In the genomic region with DNA sequence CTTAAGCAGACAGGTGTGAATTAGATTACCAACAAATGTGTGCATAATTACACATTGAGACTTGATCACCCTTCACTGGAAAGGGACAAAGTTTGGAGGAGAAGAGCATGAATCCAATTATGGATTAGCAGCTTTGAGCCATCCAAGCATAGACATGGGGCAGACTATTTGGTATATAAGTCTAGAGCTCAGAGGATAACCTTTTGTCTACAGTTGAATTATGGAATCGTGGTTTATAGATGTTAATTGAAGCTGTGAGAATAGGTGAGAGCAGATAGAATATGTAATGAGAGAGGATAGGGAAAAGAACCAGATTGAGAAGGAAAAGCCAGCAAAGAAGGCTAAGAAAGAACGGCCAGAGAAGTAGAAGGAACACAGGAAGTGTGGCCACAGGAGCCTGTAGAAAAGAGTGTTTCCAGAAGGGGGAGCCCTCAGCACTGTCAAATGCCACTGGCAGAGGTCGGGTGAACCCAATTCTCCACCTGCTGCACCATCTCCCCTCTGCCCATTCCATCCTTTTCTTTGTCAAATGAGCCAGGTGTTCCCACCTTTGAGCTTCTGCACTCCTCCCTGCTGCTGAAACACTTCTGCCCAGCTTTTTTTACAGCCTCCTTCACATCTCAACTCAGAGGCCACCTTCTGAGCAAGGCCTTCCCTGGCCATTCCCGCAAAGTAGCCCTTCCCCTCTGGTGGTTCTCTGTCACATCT, we compare ENCODE assay signal across 8 cellular contexts. TPM values are rescaled to one million over a fixed set of nuclear protein-coding genes. Genes with fewer than 3 reads are reported as not detected.
DNase-seq lines count a peak whose midpoint lies in the region; ATAC-seq and TF ChIP-seq lines count a peak whose summit lies in the region.

No MANE protein-coding gene starts in this region.

- H3K27ac ChIP-seq in foreskin keratinocyte = no peak overlapping the region

- H3K36me3 Mint-ChIP-seq in activated T-helper 1 cell treated with anti-CD3 and anti-CD28 coated beads, Interleukin-12 subunit alpha, Interleukin-12 subunit beta, Interleukin-2, Interleukin-4 antibody, amounts not matched to agents 30 ng/mL and 10 ng/mL and 1 ng/mL, durations not matched to agents 14 hours and 24 hours and 36 hours (ENCODE audit: low read depth) = peaks cover 36% of the 10 kb centered on the region

- H3K4me3 Mint-ChIP-seq in activated T-helper 1 cell treated with anti-CD3 and anti-CD28 coated beads, Interleukin-12 subunit alpha, Interleukin-12 subunit beta, Interleukin-2, Interleukin-4 antibody, amounts not matched to agents 30 ng/mL and 10 ng/mL and 1 ng/mL, durations not matched to agents 14 hours and 24 hours and 36 hours = no peak overlapping the region

- no peaks in the 10 kb centered on the region for H3K4me1 ChIP-seq in foreskin keratinocyte

- H3K27me3 ChIP-seq in foreskin keratinocyte = no peaks in the 10 kb centered on the region

- no peaks in the 10 kb centered on the region for H3K27me3 Mint-ChIP-seq in activated T-helper 1 cell treated with anti-CD3 and anti-CD28 coated beads, Interleukin-12 subunit alpha, Interleukin-12 subunit beta, Interleukin-2, Interleukin-4 antibody, amounts not matched to agents 30 ng/mL and 10 ng/mL and 1 ng/mL, durations not matched to agents 14 hours and 24 hours and 36 hours (ENCODE audit: insufficient read depth)

- H3K4me3 ChIP-seq in LNCaP clone FGC (ENCODE audit: low read depth, low read length) = no peak overlapping the region

- TF ChIP-seq CTCF in LNCaP clone FGC (IDR thresholded peaks at IDR 0.05; ENCODE audit: control insufficient read depth, extremely low read depth, insufficient read depth) = peak; percentile 61
- TF ChIP-seq CTCF in foreskin keratinocyte (conservative IDR thresholded peaks at IDR 0.05) = peak; percentile 77

- DNase-seq in EL (peak; percentile 64), LNCaP clone FGC (ENCODE audit: low read depth) (no peak), RPMI8226 (peak; percentile 65), foreskin keratinocyte (no peak), pons (ENCODE audit: low spot score) (peak; percentile 39)
- peak; percentile 64 for DNase-seq in activated T-helper 1 cell treated with anti-CD3 and anti-CD28 coated beads, Interleukin-12 subunit alpha, Interleukin-12 subunit beta, Interleukin-2, Interleukin-4 antibody, amounts not matched to agents 30 ng/mL and 10 ng/mL and 1 ng/mL, durations not matched to agents 14 hours and 24 hours and 36 hours (ENCODE audit: low spot score)

- H3K27ac Mint-ChIP-seq in activated T-helper 1 cell treated with anti-CD3 and anti-CD28 coated beads, Interleukin-12 subunit alpha, Interleukin-12 subunit beta, Interleukin-2, Interleukin-4 antibody, amounts not matched to agents 30 ng/mL and 10 ng/mL and 1 ng/mL, durations not matched to agents 14 hours and 24 hours and 36 hours = peak overlapping the region; percentile 4

- intact Hi-C loops in activated T-helper 1 cell treated with anti-CD3 and anti-CD28 coated beads, Interleukin-12 subunit alpha, Interleukin-12 subunit beta, Interleukin-2, Interleukin-4 antibody, amounts not matched to agents 30 ng/mL and 10 ng/mL and 1 ng/mL, durations not matched to agents 14 hours and 24 hours and 36 hours (cut with micrococcal nuclease) = loop anchor here (1.0 to 10.0 kb wide), 4 partner anchors 92 to 566 kb away; a partner anchor contains a TSS

- ATAC-seq in foreskin keratinocyte (peak; percentile 78), GM21381 (IDR thresholded peaks at IDR 0.05; ENCODE audit: unreplicated experiment) (no peak), HG02571 (IDR thresholded peaks at IDR 0.05; ENCODE audit: unreplicated experiment) (no peak)

- no peaks in the 10 kb centered on the region for H3K9me3 Mint-ChIP-seq in activated T-helper 1 cell treated with anti-CD3 and anti-CD28 coated beads, Interleukin-12 subunit alpha, Interleukin-12 subunit beta, Interleukin-2, Interleukin-4 antibody, amounts not matched to agents 30 ng/mL and 10 ng/mL and 1 ng/mL, durations not matched to agents 14 hours and 24 hours and 36 hours

- peaks cover 20% of the 10 kb centered on the region for H3K4me1 Mint-ChIP-seq in activated T-helper 1 cell treated with anti-CD3 and anti-CD28 coated beads, Interleukin-12 subunit alpha, Interleukin-12 subunit beta, Interleukin-2, Interleukin-4 antibody, amounts not matched to agents 30 ng/mL and 10 ng/mL and 1 ng/mL, durations not matched to agents 14 hours and 24 hours and 36 hours (ENCODE audit: low read depth)

RNA-seq across cellular contexts. Expression of a gene that starts 7.3 kb away (rescaled TPM):
- total RNA-seq in activated T-helper 1 cell treated with anti-CD3 and anti-CD28 coated beads, Interleukin-12 subunit alpha, Interleukin-12 subunit beta, Interleukin-2, Interleukin-4 antibody, amounts not matched to agents 30 ng/mL and 10 ng/mL and 1 ng/mL, durations not matched to agents 14 hours and 24 hours and 36 hours = 35.6 and 40.1 TPM in 2 replicates
- 31.0 and 36.3 TPM in 2 replicates for total RNA-seq in foreskin keratinocyte
- polyA plus RNA-seq in foreskin keratinocyte = 52.3 and 52.4 TPM in 2 replicates

RNA-seq across cellular contexts. Expression of a gene that starts 7.4 kb away (rescaled TPM):
- total RNA-seq in activated T-helper 1 cell treated with anti-CD3 and anti-CD28 coated beads, Interleukin-12 subunit alpha, Interleukin-12 subunit beta, Interleukin-2, Interleukin-4 antibody, amounts not matched to agents 30 ng/mL and 10 ng/mL and 1 ng/mL, durations not matched to agents 14 hours and 24 hours and 36 hours = not detected in 2 replicates
- total RNA-seq in foreskin keratinocyte = 0.67 and 1.4 TPM in 2 replicates
- 1.0 and 2.3 TPM in 2 replicates for polyA plus RNA-seq in foreskin keratinocyte

RNA-seq across cellular contexts. Expression of a gene that starts 13.4 kb away (rescaled TPM):
- total RNA-seq in activated T-helper 1 cell treated with anti-CD3 and anti-CD28 coated beads, Interleukin-12 subunit alpha, Interleukin-12 subunit beta, Interleukin-2, Interleukin-4 antibody, amounts not matched to agents 30 ng/mL and 10 ng/mL and 1 ng/mL, durations not matched to agents 14 hours and 24 hours and 36 hours = 114 and 118 TPM in 2 replicates
- total RNA-seq in foreskin keratinocyte = 148 and 198 TPM in 2 replicates
- 186 and 264 TPM in 2 replicates for polyA plus RNA-seq in foreskin keratinocyte

RNA-seq across cellular contexts. Expression of a gene that starts 28.0 kb away (rescaled TPM):
- total RNA-seq in activated T-helper 1 cell treated with anti-CD3 and anti-CD28 coated beads, Interleukin-12 subunit alpha, Interleukin-12 subunit beta, Interleukin-2, Interleukin-4 antibody, amounts not matched to agents 30 ng/mL and 10 ng/mL and 1 ng/mL, durations not matched to agents 14 hours and 24 hours and 36 hours = not detected in 2 replicates
- not detected in 2 replicates for total RNA-seq in foreskin keratinocyte
- polyA plus RNA-seq in foreskin keratinocyte = 0.10 TPM in 1 of 2 replicates, not detected in the other

RNA-seq across cellular contexts. Expression of a gene that starts 34.5 kb away (rescaled TPM):
- total RNA-seq in activated T-helper 1 cell treated with anti-CD3 and anti-CD28 coated beads, Interleukin-12 subunit alpha, Interleukin-12 subunit beta, Interleukin-2, Interleukin-4 antibody, amounts not matched to agents 30 ng/mL and 10 ng/mL and 1 ng/mL, durations not matched to agents 14 hours and 24 hours and 36 hours = 0.75 and 1.1 TPM in 2 replicates
- 11.2 and 14.2 TPM in 2 replicates for total RNA-seq in foreskin keratinocyte
- polyA plus RNA-seq in foreskin keratinocyte = 12.0 and 15.5 TPM in 2 replicates

Comparison
In these comparisons a context has a peak if more than half of its experiments do, and no peak if none do; other contexts are left out.
1. DNase-seq: peak in EL (single experiment), RPMI8226 (single experiment), activated T-helper 1 cell treated with anti-CD3 and anti-CD28 coated beads, Interleukin-12 subunit alpha, Interleukin-12 subunit beta, Interleukin-2, Interleukin-4 antibody, amounts not matched to agents 30 ng/mL and 10 ng/mL and 1 ng/mL, durations not matched to agents 14 hours and 24 hours and 36 hours (single experiment) and pons (single experiment); none in LNCaP clone FGC (single experiment) and foreskin keratinocyte (0 of 2).